In the genomic region with DNA sequence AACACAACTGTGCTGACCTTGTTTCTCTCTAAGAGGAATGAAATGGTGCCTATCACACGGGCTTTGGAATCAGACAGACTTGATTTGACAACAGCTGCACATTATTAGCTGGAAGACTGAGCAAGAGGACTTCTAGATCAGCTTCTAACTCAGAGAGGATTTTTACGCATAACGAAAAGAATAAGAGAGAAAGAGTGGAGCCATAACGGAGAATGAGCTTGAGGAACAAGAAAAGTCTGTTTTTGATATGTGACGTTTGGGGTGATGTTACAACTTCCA, we compare ENCODE assay signal across 1 cellular context.
TF ChIP-seq lines count a peak whose summit lies in the region.

No MANE protein-coding gene starts in this region.

TF ChIP-seq in HepG2, 621 proteins besides CTCF, POLR2A, EP300 and RAD21:
- TF ChIP-seq CENPT (CRISPR knock-in tag; IDR thresholded peaks at IDR 0.05; ENCODE audit: low read depth) (no peak), ZSCAN30 (CRISPR knock-in tag; IDR thresholded peaks at IDR 0.05) (no peak), SOX13 (IDR thresholded peaks at IDR 0.05) (no peak), SOX13 (CRISPR knock-in tag; conservative IDR thresholded peaks at IDR 0.05 in 1 of 2, IDR thresholded peaks at IDR 0.05 in 1 of 2) (no peak), ZNF678 (CRISPR knock-in tag; IDR thresholded peaks at IDR 0.05) (no peak), ZNF556 (CRISPR knock-in tag; IDR thresholded peaks at IDR 0.05; ENCODE audit: borderline replicate concordance) (no peak)
- TF ChIP-seq, protein P1, sequence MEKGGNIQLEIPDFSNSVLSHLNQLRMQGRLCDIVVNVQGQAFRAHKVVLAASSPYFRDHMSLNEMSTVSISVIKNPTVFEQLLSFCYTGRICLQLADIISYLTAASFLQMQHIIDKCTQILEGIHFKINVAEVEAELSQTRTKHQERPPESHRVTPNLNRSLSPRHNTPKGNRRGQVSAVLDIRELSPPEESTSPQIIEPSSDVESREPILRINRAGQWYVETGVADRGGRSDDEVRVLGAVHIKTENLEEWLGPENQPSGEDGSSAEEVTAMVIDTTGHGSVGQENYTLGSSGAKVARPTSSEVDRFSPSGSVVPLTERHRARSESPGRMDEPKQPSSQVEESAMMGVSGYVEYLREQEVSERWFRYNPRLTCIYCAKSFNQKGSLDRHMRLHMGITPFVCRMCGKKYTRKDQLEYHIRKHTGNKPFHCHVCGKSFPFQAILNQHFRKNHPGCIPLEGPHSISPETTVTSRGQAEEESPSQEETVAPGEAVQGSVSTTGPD (CRISPR knock-in tag; IDR thresholded peaks at IDR 0.05), result no peak
TF ChIP-seq in HepG2: peak in this region for 0.
